ENCODE assay signal across 20 cellular contexts in the genomic region with DNA sequence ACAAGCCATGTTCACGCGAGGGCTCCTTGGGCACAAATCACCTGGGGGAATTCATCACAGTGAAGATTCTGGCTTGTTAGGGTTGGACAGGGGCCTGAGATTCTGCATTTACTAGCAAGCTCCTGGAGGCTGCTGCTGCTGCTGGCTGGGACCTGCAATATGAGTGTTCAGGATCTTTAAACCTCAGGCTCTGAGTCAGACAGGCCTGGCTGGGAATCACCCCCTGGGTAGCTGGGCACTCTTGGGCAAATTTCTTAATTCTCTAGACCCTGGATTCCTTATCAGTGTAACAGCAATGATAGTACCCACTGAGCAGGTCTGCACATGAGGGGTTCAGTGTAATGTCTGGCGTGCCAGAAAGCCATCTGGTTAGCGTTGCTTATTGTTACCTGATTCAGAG.
DNase-seq lines count a peak whose midpoint lies in the region; FAIRE-seq and TF ChIP-seq lines count a peak whose summit lies in the region.
"Had no signal": no experiment of that assay in that cellular context is flagged by ENCODE, and none has a peak within 500 bp of the region (broad histone marks: within the 10 kb centered on the region; RNA-seq: fewer than 3 reads in every experiment).

No MANE protein-coding gene starts in this region.

- no peak overlapping the region for H4K91ac ChIP-seq in neuronal stem cell (ENCODE audit: low read depth, low read length, poor library complexity)

- no CpG with 5 or more reads among the region's 4 CpGs for WGBS in neuronal stem cell (ENCODE audit: extremely low coverage in 2 of 2, insufficient read length in 2 of 2, insufficient replicate concordance in 1 of 2), 2 donors

- H3K9ac ChIP-seq in neuronal stem cell (ENCODE audit: low read depth, low read length, poor library complexity) = no peak overlapping the region
- H3K9ac ChIP-seq: BLaER1 treated with 17β-estradiol and CSF1 and Interleukin-3, amounts not matched to agents 10 nM and 100 nM had no signal

- no peak overlapping the region for H2AK5ac ChIP-seq in neuronal stem cell (ENCODE audit: low read depth, low read length)

- H3K4me2 ChIP-seq in neuronal stem cell (ENCODE audit: insufficient read depth, low read length, poor library complexity, severe bottlenecking) = no peak overlapping the region
- H3K4me2 ChIP-seq: A549; BLaER1 treated with 17β-estradiol and CSF1 and Interleukin-3, amounts not matched to agents 10 nM and 100 nM had no signal

- H3K4me3 ChIP-seq in bronchial epithelial cell (ENCODE audit: low read depth, low read length) (no peak overlapping the region), neuronal stem cell (ENCODE audit: low read length in 2 of 2) (no peak overlapping the region)
- H3K4me3 ChIP-seq: A549; BLaER1 treated with 17β-estradiol and CSF1 and Interleukin-3, amounts not matched to agents 10 nM and 100 nM had no signal

- DNase-seq in EL (peak; percentile 7), M059J (ENCODE audit: low read depth) (peak; percentile 23), bronchial epithelial cell (ENCODE audit: low read depth) (peak; percentile 57), neuronal stem cell (ENCODE audit: low spot score) (no peak), RKO (ENCODE audit: low spot score) (no peak)
- DNase-seq in NK-92 treated with Interleukin-12 subunit alpha and Interleukin-12 subunit beta, amount 100 ng/mL, for 24 hours (lab: John Stamatoyannopoulos, UW) = no peak
- DNase-seq in activated CD4-positive, alpha-beta T cell treated with anti-CD3 and anti-CD28 coated beads for 4 hours = no peak
- DNase-seq: Calu3; CD8-positive, alpha-beta T cell; H7; MV-4-11; NCI-H1694 treated with DMSO at 0.1 percent for 48 hours; NCI-H510A; NCI-H748 treated with DMSO at 0.1 percent for 48 hours; SIG-M5 had no signal

- no peak overlapping the region for H2AFZ ChIP-seq in neuronal stem cell (ENCODE audit: low read length)

- H3K14ac ChIP-seq in neuronal stem cell (ENCODE audit: low read length) = peak overlapping the region; percentile 14

- H2BK12ac ChIP-seq in neuronal stem cell (ENCODE audit: low read length) = no peak overlapping the region

- no peak overlapping the region for H3K18ac ChIP-seq in neuronal stem cell (ENCODE audit: low read length)

- no peak overlapping the region for H2BK120ac ChIP-seq in neuronal stem cell (ENCODE audit: low read depth, low read length)

- no peak overlapping the region for H4K8ac ChIP-seq in neuronal stem cell (ENCODE audit: low read depth, low read length)

- no peaks in the 10 kb centered on the region for H3K79me1 ChIP-seq in neuronal stem cell (ENCODE audit: low read depth, low read length)

- no peaks in the 10 kb centered on the region for H3K9me3 ChIP-seq in neuronal stem cell (replicated peaks in 1 of 2; ENCODE audit: control insufficient read depth in 2 of 2, insufficient read depth in 1 of 2, low read depth in 1 of 2, low read length in 2 of 2)
- H3K9me3 ChIP-seq: A549; BLaER1 treated with 17β-estradiol and CSF1 and Interleukin-3, amounts not matched to agents 10 nM and 100 nM had no signal

- H3K4ac ChIP-seq in neuronal stem cell (ENCODE audit: low read length) = no peak overlapping the region

- TF ChIP-seq CTCF in bronchial epithelial cell (IDR thresholded peaks at IDR 0.05; ENCODE audit: insufficient read depth, low read length, severe bottlenecking) = no peak

- H3K36me3 ChIP-seq in bronchial epithelial cell (ENCODE audit: control insufficient read depth, insufficient read depth, low read length) = no peaks in the 10 kb centered on the region
- H3K36me3 ChIP-seq in neuronal stem cell (replicated peaks in 1 of 2; ENCODE audit: control insufficient read depth in 2 of 2, insufficient read depth in 2 of 2, low read length in 2 of 2) = no peaks in the 10 kb centered on the region
- H3K36me3 ChIP-seq: BLaER1 treated with 17β-estradiol and CSF1 and Interleukin-3, amounts not matched to agents 10 nM and 100 nM had no signal

- H3K27ac ChIP-seq in neuronal stem cell (replicated peaks; ENCODE audit: low read length) = no peak overlapping the region
- H3K27ac ChIP-seq: A549; BLaER1 treated with 17β-estradiol and CSF1 and Interleukin-3, amounts not matched to agents 10 nM and 100 nM; RWPE1 had no signal

- H3K27me3 ChIP-seq in bronchial epithelial cell (ENCODE audit: control insufficient read depth, insufficient read depth, low read length) (no peaks in the 10 kb centered on the region), neuronal stem cell (ENCODE audit: control insufficient read depth in 3 of 3, insufficient read depth in 3 of 3, low read depth in 1 of 3, low read length in 3 of 3) (peaks cover 0 to 10% (median 0%) of the 10 kb centered on the region in 3 experiments)
- H3K27me3 ChIP-seq: BLaER1 treated with 17β-estradiol and CSF1 and Interleukin-3, amounts not matched to agents 10 nM and 100 nM had no signal

- no peaks in the 10 kb centered on the region for H3K4me1 ChIP-seq in neuronal stem cell (ENCODE audit: control insufficient read depth in 2 of 2, insufficient read depth in 1 of 2, low read depth in 1 of 2, low read length in 2 of 2)
- H3K4me1 ChIP-seq: A549; BLaER1 treated with 17β-estradiol and CSF1 and Interleukin-3, amounts not matched to agents 10 nM and 100 nM had no signal

- no peak overlapping the region for H2BK5ac ChIP-seq in neuronal stem cell (ENCODE audit: low read length)

- H3K23ac ChIP-seq in neuronal stem cell (ENCODE audit: low read depth, low read length, poor library complexity) = no peak overlapping the region

- H2BK15ac ChIP-seq in neuronal stem cell (ENCODE audit: low read length) = no peak overlapping the region

- FAIRE-seq in bronchial epithelial cell (lab: Jason Lieb, UNC) = no peak
- FAIRE-seq: A549, GM12891, GM18507 had no signal

Comparison
In these comparisons a context has a peak if more than half of its experiments do, and no peak if none do; other contexts are left out.
1. DNase-seq: peak in EL (single experiment), M059J (single experiment) and bronchial epithelial cell (single experiment); none in neuronal stem cell (single experiment), RKO (single experiment), NK-92 treated with Interleukin-12 subunit alpha and Interleukin-12 subunit beta, amount 100 ng/mL, for 24 hours (single experiment) and activated CD4-positive, alpha-beta T cell treated with anti-CD3 and anti-CD28 coated beads for 4 hours (0 of 2).